In the genomic region with DNA sequence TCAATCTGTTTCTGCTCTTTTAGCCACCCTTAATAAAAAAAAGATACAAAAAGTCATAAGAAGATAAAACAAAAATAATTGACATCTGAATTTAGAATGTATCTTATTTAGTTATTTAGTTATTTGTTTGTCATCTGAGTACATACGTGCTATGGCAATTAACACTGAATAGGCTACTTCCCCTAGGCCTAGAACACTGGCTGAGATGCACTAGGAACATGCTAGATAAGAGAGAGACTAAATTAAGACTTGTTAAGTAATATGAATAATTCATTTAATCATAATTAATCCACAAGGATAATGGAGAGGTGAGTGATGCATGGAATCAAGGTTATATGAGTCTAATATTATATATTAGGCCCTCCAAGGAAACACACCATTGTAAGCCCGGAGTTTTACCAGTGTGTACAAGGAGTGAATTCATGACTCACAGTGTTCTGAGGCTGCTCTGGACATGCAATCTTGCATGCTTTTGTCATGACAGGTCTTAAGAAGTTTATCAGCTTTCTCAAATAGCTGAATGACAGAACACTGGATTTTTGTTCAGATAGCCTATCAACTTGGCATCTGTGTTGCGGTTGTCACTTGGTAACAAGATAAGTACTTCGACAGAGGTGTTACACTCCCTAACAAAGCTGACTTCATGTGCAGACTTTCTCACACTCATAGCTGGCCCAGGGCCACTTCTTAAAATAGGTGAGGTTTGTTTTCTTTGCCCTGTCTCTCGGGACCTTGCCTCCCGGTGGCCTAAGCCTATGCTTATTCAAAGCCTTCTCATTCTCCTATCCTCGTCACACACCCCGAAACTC, we compare ENCODE assay signal across 12 cellular contexts. TPM values are rescaled to one million over a fixed set of nuclear protein-coding genes. Genes with fewer than 3 reads are reported as not detected.
DNase-seq lines count a peak whose midpoint lies in the region; ATAC-seq, FAIRE-seq and TF ChIP-seq lines count a peak whose summit lies in the region.
"Had no signal": no experiment of that assay in that cellular context is flagged by ENCODE, and none has a peak within 500 bp of the region (broad histone marks: within the 10 kb centered on the region; RNA-seq: fewer than 3 reads in every experiment).

No MANE protein-coding gene starts in this region.

- peak overlapping the region; percentile 89 for H2BK5ac ChIP-seq in IMR-90 (ENCODE audit: low read depth, low read length, poor library complexity, severe bottlenecking)

- H2AK9ac ChIP-seq in IMR-90 (replicated peaks; ENCODE audit: low read depth, low read length, poor library complexity), result peak overlapping the region; percentile 11

- CTCF ChIA-PET in BJ (lab: Yijun Ruan, JAX) (interaction anchor here (1.0 kb wide), 1 partner anchor 20 kb away, joined by 4 read pairs; no protein-coding TSS in a partner anchor), IMR-90 (lab: Yijun Ruan, JAX) (interaction anchor here (0.8 kb wide), 1 partner anchor 36 kb away, joined by 3 read pairs; no protein-coding TSS in a partner anchor)

- H3K27me3 ChIP-seq in BJ (ENCODE audit: control insufficient read depth, insufficient read depth, low read length), result no peaks in the 10 kb centered on the region
- H3K27me3 ChIP-seq in IMR-90 (ENCODE audit: control insufficient read depth, insufficient read depth, low read length), result no peaks in the 10 kb centered on the region

- H3K4me1 ChIP-seq in IMR-90 (ENCODE audit: control insufficient read depth, insufficient read depth, low read length), result no peaks in the 10 kb centered on the region; the same call in 1 of the 2 replicates
- peaks cover 17% of the 10 kb centered on the region for H3K4me1 ChIP-seq in mesodermal cell (ENCODE audit: control insufficient read depth, insufficient read depth, low read length, poor library complexity, severe bottlenecking)
- no peaks in the 10 kb centered on the region for H3K4me1 ChIP-seq in kidney (ENCODE audit: control insufficient read depth in 1 of 2, insufficient read depth in 1 of 2, low read depth in 1 of 2, low read length in 2 of 2)

- POLR2A ChIA-PET in BJ (lab: Charles Lee) (no interaction called here), IMR-90 (lab: Charles Lee; ENCODE audit: unreplicated experiment) (no interaction called here)

- dilution Hi-C loops in IMR-90 (cut with HindIII; ENCODE audit: low sequenced_read_pairs, unreplicated experiment), result no loop called here

- peak overlapping the region; percentile 48; the same call in 1 of the 2 replicates for H4K91ac ChIP-seq in IMR-90 (ENCODE audit: insufficient read depth, low read depth, low read length)

- H3K18ac ChIP-seq in IMR-90 (ENCODE audit: low read depth, low read length), result peak overlapping the region; percentile 13; the same call in 1 of the 2 replicates

- H3K9me3 ChIP-seq in IMR-90 (ENCODE audit: control insufficient read depth, insufficient read depth, low read length), result no peaks in the 10 kb centered on the region
- H3K9me3 ChIP-seq in mesodermal cell (ENCODE audit: control insufficient read depth, low read length), result no peaks in the 10 kb centered on the region
- H3K9me3 ChIP-seq in kidney (ENCODE audit: control insufficient read depth in 1 of 2, low read length in 2 of 2), result no peaks in the 10 kb centered on the region

- no CpG with 5 or more reads among the region's 8 CpGs for WGBS in IMR-90 (ENCODE audit: extremely low coverage in 2 of 2, insufficient read length in 1 of 2), 2 experiments
- 58 to 80% methylated on average over 1 to 6 of the region's 8 CpGs for WGBS in mesodermal cell (ENCODE audit: insufficient coverage in 2 of 2), 2 experiments

- TF ChIP-seq POLR2A in IMR-90 (IDR thresholded peaks at IDR 0.05; ENCODE audit: low read depth, low read length), result no peak

- no peaks in the 10 kb centered on the region for H3K36me3 ChIP-seq in BJ (ENCODE audit: control insufficient read depth, insufficient read depth, low read length)
- H3K36me3 ChIP-seq in IMR-90 (ENCODE audit: control insufficient read depth, insufficient read depth, low read length), result no peaks in the 10 kb centered on the region
- H3K36me3 ChIP-seq in mesodermal cell (ENCODE audit: control insufficient read depth, insufficient read depth, low read length), result no peaks in the 10 kb centered on the region
- no peaks in the 10 kb centered on the region for H3K36me3 ChIP-seq in kidney (ENCODE audit: control insufficient read depth in 1 of 2, insufficient read depth in 2 of 2, low read length in 2 of 2)

- H3K9me1 ChIP-seq in IMR-90 (ENCODE audit: insufficient read depth, low read length), result peaks cover 2% of the 10 kb centered on the region; the same call in 1 of the 2 replicates

- BruUV-seq in IMR-90 (replicated peaks; lab: Mats Ljungman, UMichigan), result no TSS peak

- no peak for FAIRE-seq in kidney (lab: Jason Lieb, UNC)
- FAIRE-seq: H1 had no signal

- H3K23ac ChIP-seq in IMR-90 (ENCODE audit: low read depth, low read length), result no peak overlapping the region

- no peak overlapping the region for H4K5ac ChIP-seq in IMR-90 (ENCODE audit: low read depth, low read length)

- 0 out of 2 replicates have a peak overlapping the region, but pooled peaks have one; percentile 35 for H3K14ac ChIP-seq in IMR-90 (replicated peaks; ENCODE audit: low read depth, low read length)

- H3K4ac ChIP-seq in IMR-90 (ENCODE audit: low read depth, low read length), result peak overlapping the region; percentile 47; the same call in 1 of the 2 replicates

- H3K9ac ChIP-seq in IMR-90 (ENCODE audit: low read depth, low read length) (no peak overlapping the region), kidney (ENCODE audit: low read length in 2 of 2) (no peak overlapping the region)

- peak overlapping the region; percentile 73 for H2BK120ac ChIP-seq in IMR-90 (ENCODE audit: low read depth, low read length)

- H4K8ac ChIP-seq in IMR-90 (ENCODE audit: low read depth in 2 of 2, low read length in 2 of 2), result peak overlapping the region in 1 of 2 experiments; percentile 31; a peak in 1 of 4 replicates

- no peaks in the 10 kb centered on the region for H4K20me1 ChIP-seq in IMR-90 (ENCODE audit: insufficient read depth, low read length)

- 0 out of 2 replicates have a peak overlapping the region, but pooled peaks have one; percentile 4 for H3K56ac ChIP-seq in IMR-90 (ENCODE audit: extremely low read depth, insufficient read depth, low read length)

- H2BK20ac ChIP-seq in IMR-90 (ENCODE audit: low read depth, low read length), result peak overlapping the region; percentile 50

- peak overlapping the region; percentile 2; the same call in 1 of the 2 replicates for H3K4me2 ChIP-seq in IMR-90 (ENCODE audit: low read depth, low read length)

- in situ Hi-C loops in IMR-90 (cut with MboI; ENCODE audit: low sequenced_read_pairs), result no loop called here

- peak; percentile 70 for DNase-seq in BJ (ENCODE audit: low read depth)
- peak; percentile 97 for DNase-seq in IMR-90
- DNase-seq in epithelial cell of esophagus (ENCODE audit: low read depth), result peak; percentile 99
- DNase-seq in OCI-M1 (lab: John Stamatoyannopoulos, UW), result no peak
- no peak for DNase-seq in kidney
- DNase-seq in NCI-H1048 (lab: John Stamatoyannopoulos, UW), result no peak
- DNase-seq: activated CD4-positive, alpha-beta memory T cell treated with anti-CD3 and anti-CD28 coated beads, Interleukin-2, amount 10 ng/mL, durations not matched to agents 7 days and 5 days had no signal

- no peak overlapping the region for H3K4me3 ChIP-seq in BJ (ENCODE audit: low read depth, low read length)
- H3K4me3 ChIP-seq in IMR-90 (ENCODE audit: insufficient read depth, low read depth, low read length), result no peak overlapping the region
- no peak overlapping the region for H3K4me3 ChIP-seq in epithelial cell of esophagus (ENCODE audit: low read length)
- H3K4me3 ChIP-seq in mesodermal cell (ENCODE audit: extremely low read depth, insufficient read depth, low read length, poor library complexity, severe bottlenecking), result no peak overlapping the region
- no peak overlapping the region for H3K4me3 ChIP-seq in kidney (ENCODE audit: low read length in 2 of 2)

- no peak overlapping the region for H2BK15ac ChIP-seq in IMR-90 (ENCODE audit: low read depth, low read length)

- intact Hi-C loops in IMR-90 (cut with micrococcal nuclease), result loop anchor here (5.0 kb wide), 1 partner anchor 95 kb away; no protein-coding TSS in a partner anchor
- intact Hi-C loops in kidney (cut with DNase I), result no loop called here

- ATAC-seq in IMR-90 (ENCODE audit: low read depth) (peak; percentile 92), HG03439 (IDR thresholded peaks at IDR 0.05; ENCODE audit: unreplicated experiment) (no peak)

- TF ChIP-seq CTCF in BJ (IDR thresholded peaks at IDR 0.05; ENCODE audit: insufficient read depth, low read depth, low read length) (no peak), IMR-90 (conservative IDR thresholded peaks at IDR 0.05; ENCODE audit: low read depth, low read length) (no peak), epithelial cell of esophagus (IDR thresholded peaks at IDR 0.05; ENCODE audit: insufficient read depth, low read depth, low read length, missing control alignments) (no peak), kidney (IDR thresholded peaks at IDR 0.05; ENCODE audit: borderline replicate concordance, extremely low read depth, insufficient read depth) (no peak)

- H2AK5ac ChIP-seq in IMR-90 (ENCODE audit: low read depth, low read length), result no peak overlapping the region

- peak overlapping the region; percentile 74 for H2AFZ ChIP-seq in IMR-90 (replicated peaks; ENCODE audit: low read length, poor library complexity)

- no peak for TF ChIP-seq RAD21 in IMR-90 (IDR thresholded peaks at IDR 0.05; ENCODE audit: low read length)

- H3K79me1 ChIP-seq in IMR-90 (ENCODE audit: low read depth in 1 of 2, low read length in 2 of 2), result no peaks in the 10 kb centered on the region

- H3K27ac ChIP-seq in IMR-90 (ENCODE audit: insufficient read depth, low read length), result no peak overlapping the region
- H3K27ac ChIP-seq in mesodermal cell (ENCODE audit: low read depth, low read length, severe bottlenecking), result peak overlapping the region; percentile 80
- H3K27ac ChIP-seq in kidney (ENCODE audit: low read depth in 2 of 2, low read length in 2 of 2), result no peak overlapping the region

RNA-seq across cellular contexts. Expression of a gene that starts 5.0 kb away (rescaled TPM):
- polyA plus RNA-seq in BJ (2011; rRNA removed), result 15.2 and 22.1 TPM in 2 replicates
- 2.9 and 4.8 TPM in 2 replicates for polyA minus RNA-seq in BJ (2011; rRNA and poly(A)+ RNA removed)
- 34.4 and 43.0 TPM in 2 replicates for total RNA-seq in IMR-90 (2012; rRNA removed)
- polyA plus RNA-seq in IMR-90 (2012; rRNA removed), result 32.1 and 46.4 TPM in 2 replicates
- polyA plus RNA-seq in IMR-90 (2012; cell fraction: cytosol; rRNA removed), result 5.3 and 22.9 TPM in 2 replicates
- 5.4 and 32.1 TPM in 2 replicates for polyA plus RNA-seq in IMR-90 (2012; cell fraction: nucleus; rRNA removed; ENCODE audit: low replicate concordance)
- 2.4 TPM for polyA plus RNA-seq in mesodermal cell (2013, experiment 1 of 2)
- 1.5 TPM for polyA plus RNA-seq in mesodermal cell (2013, experiment 2 of 2)
- not detected for total RNA-seq in kidney
- not detected for polyA plus RNA-seq in kidney (ENCODE audit: insufficient read depth, low read depth, low replicate concordance)
- total RNA-seq: activated CD4-positive, alpha-beta memory T cell treated with anti-CD3 and anti-CD28 coated beads, Interleukin-2, amount 10 ng/mL, durations not matched to agents 7 days and 5 days; H1; mucosa of gallbladder had no signal
- polyA plus RNA-seq: H1, IgD-negative memory B cell had no signal

RNA-seq across cellular contexts. Expression of a gene that starts 25.2 kb away (rescaled TPM):
- polyA plus RNA-seq in BJ (2011; rRNA removed) (0.38 and 0.85 TPM in 2 replicates), IMR-90 (2012; rRNA removed) (not detected in 2 replicates), kidney (ENCODE audit: insufficient read depth, low read depth, low replicate concordance) (not detected)
- polyA minus RNA-seq in BJ (2011; rRNA and poly(A)+ RNA removed), result 0.10 TPM in 1 of 2 replicates, not detected in the other
- total RNA-seq in IMR-90 (2012; rRNA removed) (not detected in 2 replicates), kidney (not detected)
- not detected in 2 replicates for polyA plus RNA-seq in IMR-90 (2012; cell fraction: cytosol; rRNA removed)
- 0.05 TPM in 1 of 2 replicates, not detected in the other for polyA plus RNA-seq in IMR-90 (2012; cell fraction: nucleus; rRNA removed; ENCODE audit: low replicate concordance)
- not detected for polyA plus RNA-seq in mesodermal cell (2013, experiment 1 of 2)
- not detected for polyA plus RNA-seq in mesodermal cell (2013, experiment 2 of 2)
- total RNA-seq: activated CD4-positive, alpha-beta memory T cell treated with anti-CD3 and anti-CD28 coated beads, Interleukin-2, amount 10 ng/mL, durations not matched to agents 7 days and 5 days; H1; mucosa of gallbladder had no signal
- polyA plus RNA-seq: H1, IgD-negative memory B cell had no signal

Comparison
In these comparisons a context has a peak if more than half of its experiments do, and no peak if none do; other contexts are left out.
1. DNase-seq: peak in BJ (single experiment), IMR-90 (single experiment) and epithelial cell of esophagus (single experiment); none in OCI-M1 (single experiment), kidney (single experiment) and NCI-H1048 (single experiment).